Comparison of ENCODE assay signal across 1 cellular context in the genomic region with DNA sequence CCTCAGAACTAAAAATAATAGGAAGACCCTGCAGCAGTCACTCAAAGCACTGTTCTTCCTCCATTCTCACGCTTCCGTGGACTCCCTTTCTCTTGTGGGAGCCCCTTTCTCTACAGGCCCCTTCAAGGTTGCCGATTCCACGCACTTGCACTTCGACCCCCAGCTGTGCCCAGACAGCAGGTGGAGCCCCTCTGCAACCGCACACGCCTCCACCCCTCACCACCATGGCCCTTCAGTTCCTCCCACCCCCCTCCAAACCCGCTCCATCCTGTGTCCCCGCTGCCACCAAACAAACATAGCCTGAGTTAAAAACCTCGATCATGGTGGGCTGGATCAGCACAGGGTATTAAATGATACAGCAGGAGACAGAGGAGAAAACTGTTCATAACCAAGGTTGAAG.
TF ChIP-seq lines count a peak whose summit lies in the region.

No MANE protein-coding gene starts in this region.

TF ChIP-seq in H1, 55 proteins besides CTCF, POLR2A, EP300 and RAD21:
- TF ChIP-seq YY1 (IDR thresholded peaks at IDR 0.05; ENCODE audit: low read depth, low read length) (no peak), HDAC2 (IDR thresholded peaks at IDR 0.05; ENCODE audit: borderline replicate concordance in 1 of 2, low read depth in 2 of 2, low read length in 2 of 2) (no peak), SP2 (IDR thresholded peaks at IDR 0.05; ENCODE audit: low read length) (no peak), TAF1 (IDR thresholded peaks at IDR 0.05; ENCODE audit: low read depth, low read length) (no peak), NANOG (IDR thresholded peaks at IDR 0.05; ENCODE audit: insufficient read depth, low read depth, low read length, poor library complexity, severe bottlenecking) (no peak), TCF12 (IDR thresholded peaks at IDR 0.05; ENCODE audit: low read depth, low read length) (no peak), SIN3A (conservative IDR thresholded peaks at IDR 0.05 in 1 of 2, IDR thresholded peaks at IDR 0.05 in 1 of 2; ENCODE audit: low read depth in 1 of 2, low read length in 2 of 2) (no peak), MAFK (IDR thresholded peaks at IDR 0.05; ENCODE audit: low read depth, low read length) (no peak), HDAC6 (IDR thresholded peaks at IDR 0.05; ENCODE audit: low read depth, low read length) (no peak), CBX5 (IDR thresholded peaks at IDR 0.05; ENCODE audit: low read depth, low read length) (no peak), BCL11A (IDR thresholded peaks at IDR 0.05; ENCODE audit: low read depth in 2 of 2, low read length in 2 of 2) (no peak), SP1 (IDR thresholded peaks at IDR 0.05; ENCODE audit: low read depth, low read length) (no peak), NRF1 (IDR thresholded peaks at IDR 0.05; ENCODE audit: low read depth, low read length) (no peak), JUN (IDR thresholded peaks at IDR 0.05; ENCODE audit: low read depth, low read length) (no peak), POLR2AphosphoS5 (IDR thresholded peaks at IDR 0.05; ENCODE audit: low read depth, low read length) (no peak), ZNF274 (IDR thresholded peaks at IDR 0.05; ENCODE audit: borderline replicate concordance, extremely low read depth, low read length) (no peak), POU5F1 (IDR thresholded peaks at IDR 0.05; ENCODE audit: low read depth, low read length) (no peak), CHD2 (IDR thresholded peaks at IDR 0.05; ENCODE audit: low read length) (no peak)
- TF ChIP-seq, protein P1, sequence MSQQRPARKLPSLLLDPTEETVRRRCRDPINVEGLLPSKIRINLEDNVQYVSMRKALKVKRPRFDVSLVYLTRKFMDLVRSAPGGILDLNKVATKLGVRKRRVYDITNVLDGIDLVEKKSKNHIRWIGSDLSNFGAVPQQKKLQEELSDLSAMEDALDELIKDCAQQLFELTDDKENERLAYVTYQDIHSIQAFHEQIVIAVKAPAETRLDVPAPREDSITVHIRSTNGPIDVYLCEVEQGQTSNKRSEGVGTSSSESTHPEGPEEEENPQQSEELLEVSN (IDR thresholded peaks at IDR 0.05): no peak
- TF ChIP-seq, protein P2, sequence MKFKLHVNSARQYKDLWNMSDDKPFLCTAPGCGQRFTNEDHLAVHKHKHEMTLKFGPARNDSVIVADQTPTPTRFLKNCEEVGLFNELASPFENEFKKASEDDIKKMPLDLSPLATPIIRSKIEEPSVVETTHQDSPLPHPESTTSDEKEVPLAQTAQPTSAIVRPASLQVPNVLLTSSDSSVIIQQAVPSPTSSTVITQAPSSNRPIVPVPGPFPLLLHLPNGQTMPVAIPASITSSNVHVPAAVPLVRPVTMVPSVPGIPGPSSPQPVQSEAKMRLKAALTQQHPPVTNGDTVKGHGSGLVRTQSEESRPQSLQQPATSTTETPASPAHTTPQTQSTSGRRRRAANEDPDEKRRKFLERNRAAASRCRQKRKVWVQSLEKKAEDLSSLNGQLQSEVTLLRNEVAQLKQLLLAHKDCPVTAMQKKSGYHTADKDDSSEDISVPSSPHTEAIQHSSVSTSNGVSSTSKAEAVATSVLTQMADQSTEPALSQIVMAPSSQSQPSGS (IDR thresholded peaks at IDR 0.05; ENCODE audit: low read length): no peak
